ENCODE assay signal across 8 cellular contexts in the genomic region with DNA sequence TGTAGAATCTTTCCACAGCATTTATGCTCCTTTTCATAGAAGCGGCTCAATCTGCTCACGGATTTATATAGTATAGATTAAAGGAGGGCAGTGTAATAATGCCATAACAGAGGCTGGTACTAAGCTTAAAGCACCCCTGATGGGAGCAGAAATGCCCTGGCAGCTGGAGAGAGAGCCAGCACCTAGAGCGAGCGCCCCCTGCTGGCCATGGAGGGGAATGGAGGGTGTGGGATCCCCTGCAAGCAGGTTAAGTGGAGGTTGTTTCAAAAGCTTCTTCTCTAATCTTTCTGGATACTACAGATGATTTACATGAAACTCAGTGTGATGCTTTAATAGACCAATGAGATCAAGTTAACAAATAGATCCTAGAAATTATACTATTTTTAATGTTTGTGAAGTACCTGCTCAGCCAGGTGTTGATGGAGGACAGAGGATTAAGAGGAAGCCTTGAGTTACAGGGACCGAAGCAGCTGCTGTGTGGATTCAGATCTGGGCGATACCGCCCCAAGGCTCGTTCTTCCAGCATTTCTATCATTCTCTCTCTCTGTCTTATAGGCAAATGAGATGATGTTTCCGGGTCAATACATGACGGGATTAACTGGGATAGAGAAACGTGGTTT.
A peak's percentile ranks its signal among the peaks of the same experiment; 100 is the strongest.
DNase-seq lines count a peak whose midpoint lies in the region; ATAC-seq, FAIRE-seq and TF ChIP-seq lines count a peak whose summit lies in the region.

No MANE protein-coding gene starts in this region.

- H3K4me2 ChIP-seq in PC-3 (ENCODE audit: low read length) (no peak overlapping the region), smooth muscle cell (no peak overlapping the region)

- H3K27ac ChIP-seq in PC-3 (ENCODE audit: low read length) (no peak overlapping the region), smooth muscle cell (ENCODE audit: low read depth) (no peak overlapping the region)

- H3K36me3 ChIP-seq in PC-3 (ENCODE audit: low read depth, low read length) (no peaks in the 10 kb centered on the region), smooth muscle cell (ENCODE audit: low read depth) (no peaks in the 10 kb centered on the region)

- H3K4me1 Mint-ChIP-seq in activated T-helper 2 cell treated with anti-CD3 and anti-CD28 coated beads, Interferon-gamma antibody, Interleukin-2, Interleukin-4, amounts not matched to agents 10 μg/mL and 5 μg/mL and 100 μg/mL, durations not matched to agents 14 hours and 24 hours and 36 hours (ENCODE audit: low read depth), result no peaks in the 10 kb centered on the region
- H3K4me1 Mint-ChIP-seq in glutamatergic neuron (ENCODE audit: low read depth, unreplicated experiment), result no peaks in the 10 kb centered on the region

- H2AFZ ChIP-seq in PC-3 (ENCODE audit: low read length) (no peak overlapping the region), smooth muscle cell (ENCODE audit: low read depth) (no peak overlapping the region)

- peak; percentile 99 for TF ChIP-seq CTCF in PC-3 (conservative IDR thresholded peaks at IDR 0.05; ENCODE audit: low read depth, low read length)
- peak; percentile 90 for TF ChIP-seq CTCF in glutamatergic neuron (IDR thresholded peaks at IDR 0.05; ENCODE audit: partially characterized antibody, unreplicated experiment)
- peak; percentile 95 for TF ChIP-seq CTCF in smooth muscle cell (IDR thresholded peaks at IDR 0.05; ENCODE audit: borderline replicate concordance, insufficient read depth, poor library complexity, severe bottlenecking)

- CTCF ChIA-PET in PC-3 (lab: Charles Lee), result interaction anchor here (0.5 to 1.1 kb wide), 4 partner anchors 36 to 428 kb away, joined by 3 to 5 read pairs (median 4); no protein-coding TSS in a partner anchor

- no peak overlapping the region for H3K4me3 Mint-ChIP-seq in activated T-helper 2 cell treated with anti-CD3 and anti-CD28 coated beads, Interferon-gamma antibody, Interleukin-2, Interleukin-4, amounts not matched to agents 10 μg/mL and 5 μg/mL and 100 μg/mL, durations not matched to agents 14 hours and 24 hours and 36 hours (ENCODE audit: low read depth)
- H3K4me3 Mint-ChIP-seq in glutamatergic neuron (ENCODE audit: unreplicated experiment), result no peak overlapping the region

- H3K36me3 Mint-ChIP-seq in activated T-helper 2 cell treated with anti-CD3 and anti-CD28 coated beads, Interferon-gamma antibody, Interleukin-2, Interleukin-4, amounts not matched to agents 10 μg/mL and 5 μg/mL and 100 μg/mL, durations not matched to agents 14 hours and 24 hours and 36 hours (ENCODE audit: low read depth), result no peaks in the 10 kb centered on the region
- H3K36me3 Mint-ChIP-seq in glutamatergic neuron (ENCODE audit: unreplicated experiment), result no peaks in the 10 kb centered on the region

- FAIRE-seq in H54 (lab: Jason Lieb, UNC), result no peak

- H3F3A ChIP-seq in PC-3 (ENCODE audit: low read length, unreplicated experiment) (no peaks in the 10 kb centered on the region), smooth muscle cell (ENCODE audit: low read depth) (no peaks in the 10 kb centered on the region)

- intact Hi-C loops in PC-3 (cut with micrococcal nuclease), result loop anchor here (5.0 kb wide), 1 partner anchor 1565 kb away; no protein-coding TSS in a partner anchor
- intact Hi-C loops in activated T-helper 2 cell treated with anti-CD3 and anti-CD28 coated beads, Interferon-gamma antibody, Interleukin-2, Interleukin-4, amounts not matched to agents 10 μg/mL and 5 μg/mL and 100 μg/mL, durations not matched to agents 14 hours and 24 hours and 36 hours (cut with micrococcal nuclease), result loop anchor here (10.0 kb wide), 1 partner anchor 683 kb away; no protein-coding TSS in a partner anchor

- H3K9me3 ChIP-seq in PC-3 (ENCODE audit: low read length) (no peaks in the 10 kb centered on the region), smooth muscle cell (replicated peaks; ENCODE audit: low read depth) (no peaks in the 10 kb centered on the region)

- no peak overlapping the region for H3K27ac Mint-ChIP-seq in activated T-helper 2 cell treated with anti-CD3 and anti-CD28 coated beads, Interferon-gamma antibody, Interleukin-2, Interleukin-4, amounts not matched to agents 10 μg/mL and 5 μg/mL and 100 μg/mL, durations not matched to agents 14 hours and 24 hours and 36 hours
- no peak overlapping the region for H3K27ac Mint-ChIP-seq in glutamatergic neuron (ENCODE audit: unreplicated experiment)

- peaks cover 85% of the 10 kb centered on the region for H3K27me3 ChIP-seq in PC-3 (ENCODE audit: low read length)
- no peaks in the 10 kb centered on the region for H3K27me3 ChIP-seq in smooth muscle cell (ENCODE audit: low read depth)

- no peaks in the 10 kb centered on the region for H3K79me2 ChIP-seq in PC-3 (ENCODE audit: low read length)
- H3K79me2 ChIP-seq in smooth muscle cell (ENCODE audit: low read depth), result no peaks in the 10 kb centered on the region

- no peaks in the 10 kb centered on the region for H3K9me2 ChIP-seq in PC-3 (replicated peaks; ENCODE audit: low read length)

- H3K27me3 Mint-ChIP-seq in activated T-helper 2 cell treated with anti-CD3 and anti-CD28 coated beads, Interferon-gamma antibody, Interleukin-2, Interleukin-4, amounts not matched to agents 10 μg/mL and 5 μg/mL and 100 μg/mL, durations not matched to agents 14 hours and 24 hours and 36 hours (ENCODE audit: low read depth), result no peaks in the 10 kb centered on the region
- H3K27me3 Mint-ChIP-seq in glutamatergic neuron (ENCODE audit: unreplicated experiment), result peaks cover 1% of the 10 kb centered on the region

- no peak overlapping the region for H3K4me3 ChIP-seq in PC-3 (ENCODE audit: low read length)
- H3K4me3 ChIP-seq in smooth muscle cell, result no peak overlapping the region

- H3K4me1 ChIP-seq in PC-3 (ENCODE audit: insufficient read depth, low read length), result no peaks in the 10 kb centered on the region
- H3K4me1 ChIP-seq in smooth muscle cell (ENCODE audit: low read depth), result no peaks in the 10 kb centered on the region

- H3K9ac ChIP-seq in PC-3 (ENCODE audit: low read length), result no peak overlapping the region
- H3K9ac ChIP-seq in smooth muscle cell (ENCODE audit: low read depth), result no peak overlapping the region

- POLR2A ChIA-PET in PC-3 (lab: Charles Lee; ENCODE audit: unreplicated experiment), result no interaction called here

- H3K9me3 Mint-ChIP-seq in activated T-helper 2 cell treated with anti-CD3 and anti-CD28 coated beads, Interferon-gamma antibody, Interleukin-2, Interleukin-4, amounts not matched to agents 10 μg/mL and 5 μg/mL and 100 μg/mL, durations not matched to agents 14 hours and 24 hours and 36 hours, result no peaks in the 10 kb centered on the region
- H3K9me3 Mint-ChIP-seq in glutamatergic neuron (ENCODE audit: unreplicated experiment), result no peaks in the 10 kb centered on the region

- no peak for TF ChIP-seq POLR2A in H54 (IDR thresholded peaks at IDR 0.05; ENCODE audit: low read depth, low read length)

- no TSS peak for BruUV-seq in PC-3 (replicated peaks; lab: Mats Ljungman, UMichigan)

- WGBS in smooth muscle cell (ENCODE audit: low lambda C conversion rate), result 44% methylated on average over 11 of the region's 11 CpGs

- DNase-seq in D341Med (ENCODE audit: low spot score) (peak; percentile 74), H54 (ENCODE audit: insufficient read length, low spot score) (peak; percentile 55), PC-3 (peak; percentile 66), glutamatergic neuron (peak; percentile 54), smooth muscle cell (lab: John Stamatoyannopoulos, UW; ENCODE audit: unreplicated experiment) (no peak)
- peak; percentile 23 for DNase-seq in activated T-helper 2 cell treated with anti-CD3 and anti-CD28 coated beads, Interferon-gamma antibody, Interleukin-2, Interleukin-4, amounts not matched to agents 10 μg/mL and 5 μg/mL and 100 μg/mL, durations not matched to agents 14 hours and 24 hours and 36 hours (ENCODE audit: low spot score)

- peak; percentile 94 for ATAC-seq in PC-3
- ATAC-seq in HG03378 (IDR thresholded peaks at IDR 0.05; ENCODE audit: unreplicated experiment), result no peak
- ATAC-seq in HG03439 (IDR thresholded peaks at IDR 0.05; ENCODE audit: unreplicated experiment), result no peak

- H4K20me1 ChIP-seq in PC-3 (ENCODE audit: low read length) (no peaks in the 10 kb centered on the region), smooth muscle cell (ENCODE audit: low read depth) (no peaks in the 10 kb centered on the region)
